ENCODE assay signal across 8 cellular contexts in the genomic region with DNA sequence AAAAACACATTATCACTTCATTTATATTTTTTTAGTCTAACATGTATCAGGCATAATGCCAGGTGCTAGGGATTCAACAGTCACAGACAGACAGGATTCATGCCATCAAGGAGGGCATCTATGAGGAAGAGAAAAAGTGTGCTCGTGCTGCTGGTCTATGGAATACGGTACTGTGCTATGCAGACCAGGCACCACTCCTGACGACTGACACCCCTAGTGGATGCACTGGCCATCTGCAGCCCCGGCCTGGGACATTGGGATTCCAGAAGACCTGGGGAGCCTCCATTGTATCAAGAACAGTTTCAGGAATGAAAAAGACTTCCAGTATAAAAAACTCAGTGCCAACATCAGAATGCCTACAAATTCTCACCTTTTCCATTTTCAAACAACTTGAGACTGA.
DNase-seq lines count a peak whose midpoint lies in the region; ATAC-seq, FAIRE-seq and TF ChIP-seq lines count a peak whose summit lies in the region.

No MANE protein-coding gene starts in this region.

- no peak overlapping the region for H3K9ac ChIP-seq in fibroblast of lung (ENCODE audit: insufficient read depth, low read length)

- no peaks in the 10 kb centered on the region for H3K27me3 ChIP-seq in SJSA1 (replicated peaks)
- H3K27me3 ChIP-seq in fibroblast of lung (ENCODE audit: control insufficient read depth, insufficient read depth, low read length), result no peaks in the 10 kb centered on the region
- H3K27me3 ChIP-seq in pancreas, result no peaks in the 10 kb centered on the region

- H4K20me1 ChIP-seq in fibroblast of lung (ENCODE audit: control insufficient read depth, extremely low read depth, insufficient read depth, low read length), result no peaks in the 10 kb centered on the region

- no peak for FAIRE-seq in pancreas (lab: Jason Lieb, UNC)

- H2AFZ ChIP-seq in fibroblast of lung (ENCODE audit: low read length), result no peak overlapping the region

- H3K4me1 ChIP-seq in SJSA1 (replicated peaks) (no peaks in the 10 kb centered on the region), fibroblast of lung (ENCODE audit: control insufficient read depth, extremely low read depth, insufficient read depth, low read length) (no peaks in the 10 kb centered on the region), pancreas (no peaks in the 10 kb centered on the region)

- H3K9me3 ChIP-seq in SJSA1 (replicated peaks) (no peaks in the 10 kb centered on the region), fibroblast of lung (ENCODE audit: control insufficient read depth, insufficient read depth, low read depth, low read length) (no peaks in the 10 kb centered on the region), pancreas (no peaks in the 10 kb centered on the region)

- H3K79me2 ChIP-seq in fibroblast of lung (ENCODE audit: control insufficient read depth, insufficient read depth, low read length), result peaks cover 6% of the 10 kb centered on the region

- no peaks in the 10 kb centered on the region for H3K36me3 ChIP-seq in SJSA1
- no peaks in the 10 kb centered on the region for H3K36me3 ChIP-seq in fibroblast of lung (ENCODE audit: control insufficient read depth, insufficient read depth, low read length)
- H3K36me3 ChIP-seq in pancreas, result no peaks in the 10 kb centered on the region

- H3K4me3 ChIP-seq in SJSA1 (no peak overlapping the region), fibroblast of lung (replicated peaks in 1 of 4; ENCODE audit: control extremely low read depth in 1 of 4, insufficient read depth in 1 of 4, low read depth in 3 of 4, low read length in 4 of 4) (no peak overlapping the region), pancreas (no peak overlapping the region)

- no peak overlapping the region for H3K27ac ChIP-seq in SJSA1
- H3K27ac ChIP-seq in fibroblast of lung (ENCODE audit: insufficient read depth, low read length), result no peak overlapping the region
- no peak overlapping the region for H3K27ac ChIP-seq in pancreas

- ATAC-seq in HG03460 (IDR thresholded peaks at IDR 0.05; ENCODE audit: unreplicated experiment) (peak; percentile 69), pancreas (peak in 3 of 4 donors; percentile 66 to 77 (median 71))

- H3K4me2 ChIP-seq in fibroblast of lung (ENCODE audit: extremely low read depth, insufficient read depth, low read length), result no peak overlapping the region

- intact Hi-C loops in pancreas (cut with DNase I), result no loop called here

- WGBS in pancreas, 2 donors, result 49 to 50% methylated on average over 4 of the region's 4 CpGs

- DNase-seq in GM03348 (ENCODE audit: low spot score) (peak; percentile 9), GM20000 (ENCODE audit: low spot score) (peak; percentile 42), SJSA1 (ENCODE audit: low read depth in 1 of 2, low spot score in 2 of 2) (peak; percentile 13 to 49), fibroblast of lung (ENCODE audit: low read depth in 2 of 2) (peak; percentile 19 to 33), pancreas (peak in 2 of 6 donors; percentile 30 to 60), SKM-1 treated with dmso at 0.1 percent for 144 hours (lab: John Stamatoyannopoulos, UW; ENCODE audit: unreplicated experiment) (no peak), NCI-H345 (lab: John Stamatoyannopoulos, UW) (no peak)

- peak; percentile 79 for TF ChIP-seq CTCF in GM20000 (IDR thresholded peaks at IDR 0.05; ENCODE audit: extremely low read depth, missing control alignments)
- peak; percentile 38 to 59 for TF ChIP-seq CTCF in fibroblast of lung (conservative IDR thresholded peaks at IDR 0.05 in 1 of 2, IDR thresholded peaks at IDR 0.05 in 1 of 2; ENCODE audit: low read depth in 1 of 2, low read length in 2 of 2)
- peak in 2 of 4 donors; percentile 15 to 16 for TF ChIP-seq CTCF in pancreas (IDR thresholded peaks at IDR 0.05)

Comparison
In these comparisons a context has a peak if more than half of its experiments do, and no peak if none do; other contexts are left out.
1. DNase-seq: peak in GM03348 (single experiment), GM20000 (single experiment), SJSA1 (2 of 2) and fibroblast of lung (2 of 2); none in SKM-1 treated with dmso at 0.1 percent for 144 hours (single experiment) and NCI-H345 (single experiment).